Comparison of ENCODE assay signal across 15 cellular contexts in the genomic region with DNA sequence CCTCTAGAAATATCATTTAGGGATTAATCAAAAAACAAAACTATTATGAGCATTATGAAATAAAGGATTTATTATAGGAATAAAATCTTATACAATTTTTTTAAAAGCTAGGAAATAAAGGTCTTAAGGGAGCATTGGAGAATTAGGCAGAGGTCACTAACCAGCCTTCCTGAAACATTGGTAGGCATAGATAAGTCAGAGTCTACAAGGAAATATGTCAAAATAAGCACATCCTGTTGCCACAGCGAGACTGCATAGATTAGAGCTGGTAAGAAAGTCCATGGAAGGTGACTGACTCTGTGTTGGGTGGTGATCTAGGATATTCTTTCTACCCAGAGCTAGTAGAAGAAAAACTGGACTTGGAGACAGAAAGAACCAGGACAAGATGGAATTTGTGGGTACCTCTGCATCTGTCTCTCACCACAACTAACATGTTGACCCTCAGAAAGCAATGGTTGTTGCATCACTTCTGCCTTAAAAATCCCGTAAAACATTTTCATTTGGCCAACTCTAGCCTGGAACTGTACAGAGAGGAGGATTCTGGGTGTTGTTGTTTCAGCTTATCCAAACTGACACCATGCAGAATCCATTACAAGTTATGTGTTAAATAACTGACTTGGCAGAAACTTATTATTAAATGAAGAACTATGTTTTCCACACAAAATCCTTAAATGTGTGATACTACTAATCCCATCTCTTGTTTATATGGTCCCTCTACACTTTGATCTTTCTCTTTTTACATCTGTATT.
DNase-seq lines count a peak whose midpoint lies in the region; TF ChIP-seq lines count a peak whose summit lies in the region.
"Had no signal": no experiment of that assay in that cellular context is flagged by ENCODE, and none has a peak within 500 bp of the region (broad histone marks: within the 10 kb centered on the region; RNA-seq: fewer than 3 reads in every experiment).

No MANE protein-coding gene starts in this region.

- H3K9me3 ChIP-seq in liver (ENCODE audit: control insufficient read depth in 4 of 4, low read length in 3 of 4) (no peaks in the 10 kb centered on the region), spleen (no peaks in the 10 kb centered on the region)
- H3K9me3 ChIP-seq: HAP-1 had no signal

- peaks cover 0 to 8% (median 1%) of the 10 kb centered on the region in 4 donors for H3K27me3 ChIP-seq in liver (ENCODE audit: control insufficient read depth in 4 of 4, insufficient read depth in 4 of 4, low read length in 3 of 4)
- H3K27me3 ChIP-seq in spleen (replicated peaks in 1 of 7), result no peaks in the 10 kb centered on the region

- H3K4me1 ChIP-seq in liver (ENCODE audit: control insufficient read depth in 4 of 4, insufficient read depth in 4 of 4, low read length in 3 of 4) (no peaks in the 10 kb centered on the region), spleen (peaks cover 0 to 4% (median 0%) of the 10 kb centered on the region in 6 donors)

- H3K27ac ChIP-seq in liver (ENCODE audit: low read depth in 1 of 2, low read length in 2 of 2) (no peak overlapping the region), spleen (peak overlapping the region in 6 of 8 donors; percentile 18 to 71 (median 40))
- H3K27ac ChIP-seq: 22Rv1 had no signal

- no peak overlapping the region for H3K4me3 ChIP-seq in liver (ENCODE audit: low read depth in 1 of 3, low read length in 3 of 3)
- H3K4me3 ChIP-seq in spleen, result no peak overlapping the region
- H3K4me3 ChIP-seq: HAP-1 had no signal

- intact Hi-C loops in spleen (cut with DNase I; ENCODE audit: low total_unique reads) (no loop called here), head of caudate nucleus (cut with DNase I) (no loop called here)

- 59% methylated on average over 2 of the region's 2 CpGs for WGBS in liver
- 25 to 58% (median 43%) methylated on average over 2 of the region's 2 CpGs for WGBS in spleen, 5 donors

- no peak for TF ChIP-seq POLR2A in spleen (IDR thresholded peaks at IDR 0.05)

- H3K36me3 ChIP-seq in liver (ENCODE audit: control insufficient read depth in 4 of 4, insufficient read depth in 3 of 4, low read depth in 1 of 4, low read length in 3 of 4) (no peaks in the 10 kb centered on the region), spleen (no peaks in the 10 kb centered on the region)
- H3K36me3 ChIP-seq: HAP-1 had no signal

- H3K9ac ChIP-seq in liver (ENCODE audit: low read depth in 1 of 2, low read length in 2 of 2), result no peak overlapping the region

- TF ChIP-seq CTCF in liver (IDR thresholded peaks at IDR 0.05; ENCODE audit: low read depth, low read length, missing input control) (no peak), spleen (IDR thresholded peaks at IDR 0.05 in 8 of 11, conservative IDR thresholded peaks at IDR 0.05 in 3 of 11) (no peak)

- TF ChIP-seq RAD21 in liver (IDR thresholded peaks at IDR 0.05), result no peak

- DNase-seq in SKM-1 treated with dmso at 0.1 percent for 144 hours (lab: John Stamatoyannopoulos, UW; ENCODE audit: unreplicated experiment), result peak; percentile 38
- no peak for DNase-seq in SKM-1 (lab: John Stamatoyannopoulos, UW; ENCODE audit: unreplicated experiment)
- peak; percentile 61 to 87 for DNase-seq in dermis microvascular lymphatic vessel endothelial cell (ENCODE audit: low read depth in 2 of 2)
- no peak for DNase-seq in spleen
- DNase-seq in head of caudate nucleus, result no peak
- DNase-seq in SW 1271 (lab: John Stamatoyannopoulos, UW), result no peak
- DNase-seq in iPS-NIHi11 (ENCODE audit: low spot score), result no peak
- DNase-seq: CD8-positive, alpha-beta T cell; COR-L47; DMS153; DMS79 treated with DMSO at 0.1 percent for 48 hours; EL had no signal

TF ChIP-seq in liver, 16 proteins besides CTCF, POLR2A, EP300 and RAD21:
- TF ChIP-seq, protein P1, sequence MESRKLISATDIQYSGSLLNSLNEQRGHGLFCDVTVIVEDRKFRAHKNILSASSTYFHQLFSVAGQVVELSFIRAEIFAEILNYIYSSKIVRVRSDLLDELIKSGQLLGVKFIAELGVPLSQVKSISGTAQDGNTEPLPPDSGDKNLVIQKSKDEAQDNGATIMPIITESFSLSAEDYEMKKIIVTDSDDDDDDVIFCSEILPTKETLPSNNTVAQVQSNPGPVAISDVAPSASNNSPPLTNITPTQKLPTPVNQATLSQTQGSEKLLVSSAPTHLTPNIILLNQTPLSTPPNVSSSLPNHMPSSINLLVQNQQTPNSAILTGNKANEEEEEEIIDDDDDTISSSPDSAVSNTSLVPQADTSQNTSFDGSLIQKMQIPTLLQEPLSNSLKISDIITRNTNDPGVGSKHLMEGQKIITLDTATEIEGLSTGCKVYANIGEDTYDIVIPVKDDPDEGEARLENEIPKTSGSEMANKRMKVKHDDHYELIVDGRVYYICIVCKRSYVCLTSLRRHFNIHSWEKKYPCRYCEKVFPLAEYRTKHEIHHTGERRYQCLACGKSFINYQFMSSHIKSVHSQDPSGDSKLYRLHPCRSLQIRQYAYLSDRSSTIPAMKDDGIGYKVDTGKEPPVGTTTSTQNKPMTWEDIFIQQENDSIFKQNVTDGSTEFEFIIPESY (IDR thresholded peaks at IDR 0.05), result no peak
- TF ChIP-seq EGR1 (IDR thresholded peaks at IDR 0.05; ENCODE audit: low read depth in 2 of 2) (no peak), SP1 (IDR thresholded peaks at IDR 0.05) (no peak), YY1 (IDR thresholded peaks at IDR 0.05) (no peak), NR2F2 (IDR thresholded peaks at IDR 0.05) (peak; percentile 93), RXRA (IDR thresholded peaks at IDR 0.05) (no peak), TAF1 (conservative IDR thresholded peaks at IDR 0.05) (no peak)
- TF ChIP-seq, protein P2, sequence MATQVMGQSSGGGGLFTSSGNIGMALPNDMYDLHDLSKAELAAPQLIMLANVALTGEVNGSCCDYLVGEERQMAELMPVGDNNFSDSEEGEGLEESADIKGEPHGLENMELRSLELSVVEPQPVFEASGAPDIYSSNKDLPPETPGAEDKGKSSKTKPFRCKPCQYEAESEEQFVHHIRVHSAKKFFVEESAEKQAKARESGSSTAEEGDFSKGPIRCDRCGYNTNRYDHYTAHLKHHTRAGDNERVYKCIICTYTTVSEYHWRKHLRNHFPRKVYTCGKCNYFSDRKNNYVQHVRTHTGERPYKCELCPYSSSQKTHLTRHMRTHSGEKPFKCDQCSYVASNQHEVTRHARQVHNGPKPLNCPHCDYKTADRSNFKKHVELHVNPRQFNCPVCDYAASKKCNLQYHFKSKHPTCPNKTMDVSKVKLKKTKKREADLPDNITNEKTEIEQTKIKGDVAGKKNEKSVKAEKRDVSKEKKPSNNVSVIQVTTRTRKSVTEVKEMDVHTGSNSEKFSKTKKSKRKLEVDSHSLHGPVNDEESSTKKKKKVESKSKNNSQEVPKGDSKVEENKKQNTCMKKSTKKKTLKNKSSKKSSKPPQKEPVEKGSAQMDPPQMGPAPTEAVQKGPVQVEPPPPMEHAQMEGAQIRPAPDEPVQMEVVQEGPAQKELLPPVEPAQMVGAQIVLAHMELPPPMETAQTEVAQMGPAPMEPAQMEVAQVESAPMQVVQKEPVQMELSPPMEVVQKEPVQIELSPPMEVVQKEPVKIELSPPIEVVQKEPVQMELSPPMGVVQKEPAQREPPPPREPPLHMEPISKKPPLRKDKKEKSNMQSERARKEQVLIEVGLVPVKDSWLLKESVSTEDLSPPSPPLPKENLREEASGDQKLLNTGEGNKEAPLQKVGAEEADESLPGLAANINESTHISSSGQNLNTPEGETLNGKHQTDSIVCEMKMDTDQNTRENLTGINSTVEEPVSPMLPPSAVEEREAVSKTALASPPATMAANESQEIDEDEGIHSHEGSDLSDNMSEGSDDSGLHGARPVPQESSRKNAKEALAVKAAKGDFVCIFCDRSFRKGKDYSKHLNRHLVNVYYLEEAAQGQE (IDR thresholded peaks at IDR 0.05), result no peak
TF ChIP-seq in liver: peak in this region for 1.

Comparison
In these comparisons a context has a peak if more than half of its experiments do, and no peak if none do; other contexts are left out.
1. DNase-seq: peak in SKM-1 treated with dmso at 0.1 percent for 144 hours (single experiment) and dermis microvascular lymphatic vessel endothelial cell (2 of 2); none in SKM-1 (single experiment), spleen (single experiment), head of caudate nucleus (0 of 42), SW 1271 (0 of 2) and iPS-NIHi11 (single experiment).
2. H3K27ac ChIP-seq: peak in spleen (6 of 8); none in liver (0 of 2).